Comparison of ENCODE assay signal across 35 cellular contexts in genomic region chr9:99588299-99588698, GRCh38.
"Had no signal": no experiment of that assay in that cellular context is flagged by ENCODE, and none has a peak within 500 bp of the region (broad histone marks: within the 10 kb centered on the region; RNA-seq: fewer than 3 reads in every experiment).

No MANE protein-coding gene starts in this region.

- ATAC-seq: activated CD8-positive, alpha-beta T cell treated with anti-CD3 and anti-CD28 coated beads for 36 hours; activated naive CD4-positive, alpha-beta T cell treated with anti-CD3 and anti-CD28 coated beads, Interleukin-2, amount 50 U/mL, for 72 hours; activated T-cell treated with anti-CD3 and anti-CD28 coated beads, Interleukin-2, amount 50 U/mL, for 4 hours; activated T-cell treated with anti-CD3 and anti-CD28 coated beads, Interleukin-2, amount 50 U/mL, for 72 hours; activated T-helper 17 cell treated with anti-CD3 and anti-CD28 coated beads, Interleukin-2, amount 50 U/mL, for 72 hours; body of pancreas had no signal

- DNase-seq: activated B cell treated with CpG ODN at 0.5 μM for 24 hours; activated CD4-positive, alpha-beta memory T cell treated with anti-CD3 and anti-CD28 coated beads for 36 hours; activated CD4-positive, alpha-beta T cell treated with anti-CD3 and anti-CD28 coated beads for 4 hours; activated CD4-positive, alpha-beta T cell treated with anti-CD3 and anti-CD28 coated beads, Interleukin-2, amount 10 ng/mL, durations not matched to agents 24 days and 14 days; activated CD4-positive, alpha-beta T cell treated with anti-CD3 and anti-CD28 coated beads, Interleukin-2, amount 50 U/mL, for 1 hour; activated CD4-positive, alpha-beta T cell treated with anti-CD3 and anti-CD28 coated beads, Interleukin-2, amount 50 U/mL, for 4 hours; activated CD4-positive, CD25-positive, alpha-beta regulatory T cell treated with anti-CD3 and anti-CD28 coated beads, Interleukin-2, amount 50 U/mL, for 72 hours; activated CD8-positive, alpha-beta memory T cell treated with anti-CD3 and anti-CD28 coated beads, Interleukin-2, amount 50 U/mL, for 4 hours; activated CD8-positive, alpha-beta T cell treated with anti-CD3 and anti-CD28 coated beads for 36 hours; activated effector memory CD4-positive, alpha-beta T cell treated with anti-CD3 and anti-CD28 coated beads, Interleukin-2, amount 50 U/mL, for 16 hours; activated gamma-delta T cell treated with Interleukin-2 at 50 U/mL for 16 hours; activated naive CD4-positive, alpha-beta T cell; activated naive CD4-positive, alpha-beta T cell treated with anti-CD3 and anti-CD28 coated beads for 36 hours; activated naive CD4-positive, alpha-beta T cell treated with anti-CD3 and anti-CD28 coated beads, Interleukin-2, amount 50 U/mL, for 16 hours; activated naive CD8-positive, alpha-beta T cell treated with anti-CD3 and anti-CD28 coated beads for 36 hours; activated T-cell treated with anti-CD3 and anti-CD28 coated beads for 4 hours; activated T-cell treated with anti-CD3 and anti-CD28 coated beads, Interleukin-2, amount 50 U/mL, for 1 hour; activated T-cell treated with anti-CD3 and anti-CD28 coated beads, Interleukin-2, amount 50 U/mL, for 4 hours; activated T-cell treated with anti-CD3 and anti-CD28 coated beads, Interleukin-2, amount 50 U/mL, for 72 hours; adrenal gland; amniotic stem cell; aorta; body of pancreas; brain microvascular endothelial cell; central memory CD4-positive, alpha-beta T cell; T-helper 1 cell; T-helper 2 cell; T-helper 9 cell had no signal

- H3K4me3 ChIP-seq: adrenal gland, body of pancreas, breast epithelium had no signal

- H3K27me3 Mint-ChIP-seq: activated B cell treated with CpG ODN at 0.5 μM for 24 hours had no signal

- H3K4me3 Mint-ChIP-seq: activated B cell treated with CpG ODN at 0.5 μM for 24 hours; activated CD4-positive, alpha-beta memory T cell treated with anti-CD3 and anti-CD28 coated beads for 36 hours; activated CD4-positive, alpha-beta T cell treated with anti-CD3 and anti-CD28 coated beads, Interleukin-2, amount 10 ng/mL, durations not matched to agents 24 days and 14 days; activated CD8-positive, alpha-beta T cell treated with anti-CD3 and anti-CD28 coated beads for 36 hours; activated naive CD4-positive, alpha-beta T cell treated with anti-CD3 and anti-CD28 coated beads for 36 hours; activated naive CD8-positive, alpha-beta T cell treated with anti-CD3 and anti-CD28 coated beads for 36 hours; activated T-cell treated with anti-CD3 and anti-CD28 coated beads, Interleukin-2, amount 50 U/mL, for 4 hours; activated T-cell treated with anti-CD3 and anti-CD28 coated beads, Interleukin-2, amount 50 U/mL, for 72 hours; activated T-helper 1 cell treated with anti-CD3 and anti-CD28 coated beads, Interleukin-12 subunit alpha, Interleukin-12 subunit beta, Interleukin-2, Interleukin-4 antibody, amounts not matched to agents 30 ng/mL and 10 ng/mL and 1 ng/mL, durations not matched to agents 14 hours and 24 hours and 36 hours; activated T-helper 17 cell treated with anti-CD3 and anti-CD28 coated beads, Interleukin-2, amount 50 U/mL, for 72 hours; T-helper 1 cell treated with Interleukin-12 subunit alpha and Interleukin-12 subunit beta and Interleukin-4 antibody, amounts not matched to agents 30 μg/mL and 1 μg/mL, for 36 hours; T-helper 2 cell treated with Interferon-gamma antibody and Interleukin-4, amounts not matched to agents 5 μg/mL and 100 μg/mL, for 36 hours had no signal

- H3K27ac Mint-ChIP-seq: activated B cell treated with CpG ODN at 0.5 μM for 24 hours; activated CD4-positive, alpha-beta memory T cell treated with anti-CD3 and anti-CD28 coated beads for 36 hours; activated CD4-positive, alpha-beta T cell treated with anti-CD3 and anti-CD28 coated beads, Interleukin-2, amount 10 ng/mL, durations not matched to agents 24 days and 14 days; activated CD8-positive, alpha-beta T cell treated with anti-CD3 and anti-CD28 coated beads for 36 hours; activated naive CD4-positive, alpha-beta T cell treated with anti-CD3 and anti-CD28 coated beads for 36 hours; activated naive CD4-positive, alpha-beta T cell treated with anti-CD3 and anti-CD28 coated beads, Interleukin-2, amount 50 U/mL, for 72 hours; activated naive CD8-positive, alpha-beta T cell treated with anti-CD3 and anti-CD28 coated beads for 36 hours; activated T-cell treated with anti-CD3 and anti-CD28 coated beads, Interleukin-2, amount 50 U/mL, for 72 hours; activated T-helper 1 cell treated with anti-CD3 and anti-CD28 coated beads, Interleukin-12 subunit alpha, Interleukin-12 subunit beta, Interleukin-2, Interleukin-4 antibody, amounts not matched to agents 30 ng/mL and 10 ng/mL and 1 ng/mL, durations not matched to agents 14 hours and 24 hours and 36 hours; activated T-helper 17 cell treated with anti-CD3 and anti-CD28 coated beads, Interleukin-2, amount 50 U/mL, for 72 hours; T-helper 1 cell treated with Interleukin-12 subunit alpha and Interleukin-12 subunit beta and Interleukin-4 antibody, amounts not matched to agents 30 μg/mL and 1 μg/mL, for 36 hours; T-helper 2 cell treated with Interferon-gamma antibody and Interleukin-4, amounts not matched to agents 5 μg/mL and 100 μg/mL, for 36 hours had no signal

- H3K36me3 Mint-ChIP-seq: activated CD4-positive, alpha-beta memory T cell treated with anti-CD3 and anti-CD28 coated beads for 36 hours; activated naive CD4-positive, alpha-beta T cell treated with anti-CD3 and anti-CD28 coated beads, Interleukin-2, amount 50 U/mL, for 72 hours; activated naive CD8-positive, alpha-beta T cell treated with anti-CD3 and anti-CD28 coated beads for 36 hours had no signal

- H3K27me3 ChIP-seq: adrenal gland, body of pancreas, brain microvascular endothelial cell, breast epithelium had no signal

- H3K27ac ChIP-seq: adrenal gland, body of pancreas, brain microvascular endothelial cell, breast epithelium, VCaP had no signal

- H3K36me3 ChIP-seq: adrenal gland, brain microvascular endothelial cell, breast epithelium had no signal

- H3K9me3 Mint-ChIP-seq: activated B cell treated with CpG ODN at 0.5 μM for 24 hours; activated CD4-positive, alpha-beta memory T cell treated with anti-CD3 and anti-CD28 coated beads for 36 hours; activated CD4-positive, alpha-beta T cell treated with anti-CD3 and anti-CD28 coated beads, Interleukin-2, amount 10 ng/mL, durations not matched to agents 24 days and 14 days; activated CD8-positive, alpha-beta T cell treated with anti-CD3 and anti-CD28 coated beads for 36 hours; activated naive CD4-positive, alpha-beta T cell treated with anti-CD3 and anti-CD28 coated beads for 36 hours; activated naive CD4-positive, alpha-beta T cell treated with anti-CD3 and anti-CD28 coated beads, Interleukin-2, amount 50 U/mL, for 72 hours; activated T-cell treated with anti-CD3 and anti-CD28 coated beads, Interleukin-2, amount 50 U/mL, for 4 hours; activated T-helper 17 cell treated with anti-CD3 and anti-CD28 coated beads, Interleukin-2, amount 50 U/mL, for 72 hours; T-helper 1 cell treated with Interleukin-12 subunit alpha and Interleukin-12 subunit beta and Interleukin-4 antibody, amounts not matched to agents 30 μg/mL and 1 μg/mL, for 36 hours; T-helper 2 cell treated with Interferon-gamma antibody and Interleukin-4, amounts not matched to agents 5 μg/mL and 100 μg/mL, for 36 hours had no signal

- H3K4me1 Mint-ChIP-seq: activated CD4-positive, alpha-beta T cell treated with anti-CD3 and anti-CD28 coated beads, Interleukin-2, amount 10 ng/mL, durations not matched to agents 24 days and 14 days; activated T-helper 17 cell treated with anti-CD3 and anti-CD28 coated beads, Interleukin-2, amount 50 U/mL, for 72 hours had no signal

- H3K9me3 ChIP-seq: adrenal gland, body of pancreas, breast epithelium had no signal
